ENCODE assay signal across 13 cellular contexts in the genomic region with DNA sequence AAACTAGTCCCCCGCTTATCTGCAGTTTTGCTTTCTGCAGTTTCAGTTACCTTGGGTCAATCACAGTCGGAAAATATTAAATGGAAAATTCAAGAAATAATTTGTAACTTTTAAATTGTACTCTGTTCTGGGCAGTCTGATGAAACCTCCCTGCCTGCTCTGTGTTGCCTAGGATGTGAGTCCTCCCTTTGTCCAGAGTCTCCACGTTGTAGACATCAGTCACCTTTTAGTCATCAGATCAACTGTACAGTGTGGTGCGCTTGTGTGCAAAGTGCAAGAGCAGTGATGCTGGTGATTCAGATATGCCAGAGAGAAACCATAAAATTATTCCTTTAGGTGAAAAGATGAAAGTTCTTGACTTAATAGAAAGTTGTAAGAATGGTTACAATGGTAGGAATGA. TPM values are rescaled to one million over a fixed set of nuclear protein-coding genes. Genes with fewer than 3 reads are reported as not detected.
DNase-seq lines count a peak whose midpoint lies in the region; ATAC-seq and TF ChIP-seq lines count a peak whose summit lies in the region.
"Had no signal": no experiment of that assay in that cellular context is flagged by ENCODE, and none has a peak within 500 bp of the region (broad histone marks: within the 10 kb centered on the region; RNA-seq: fewer than 3 reads in every experiment).

No MANE protein-coding gene starts in this region.

- H3K27me3 Mint-ChIP-seq in activated naive CD4-positive, alpha-beta T cell treated with anti-CD3 and anti-CD28 coated beads, Interleukin-2, amount 10 ng/mL, durations not matched to agents 7 days and 5 days, result peaks cover 11% of the 10 kb centered on the region
- H3K27me3 Mint-ChIP-seq in mesothelial cell of epicardium (ENCODE audit: low read depth) (peaks cover 1% of the 10 kb centered on the region), type B pancreatic cell (peaks cover 3% of the 10 kb centered on the region)

- DNase-seq in activated naive CD4-positive, alpha-beta T cell treated with Interleukin-2 at 50 U/mL for 16 hours, result peak; percentile 47
- DNase-seq in activated naive CD4-positive, alpha-beta T cell treated with anti-CD3 and anti-CD28 coated beads, Interleukin-2, amount 10 ng/mL, durations not matched to agents 7 days and 5 days, result no peak
- peak; percentile 7 for DNase-seq in activated T-helper 9 cell treated with anti-CD3 and anti-CD28 coated beads, Interleukin-2, amount 50 U/mL, for 16 hours (ENCODE audit: low read depth)
- DNase-seq in mesothelial cell of epicardium (ENCODE audit: low spot score in 2 of 2, unreplicated experiment in 2 of 2) (no peak), type B pancreatic cell (ENCODE audit: extremely low spot score, unreplicated experiment) (no peak)
- DNase-seq: aorta, NCI-H2171 treated with DMSO at 0.1 percent for 48 hours had no signal

- no peak for TF ChIP-seq CTCF in mesothelial cell of epicardium (IDR thresholded peaks at IDR 0.05; ENCODE audit: unreplicated experiment)
- TF ChIP-seq CTCF in type B pancreatic cell (conservative IDR thresholded peaks at IDR 0.05), result no peak

- ATAC-seq in GM21528 (IDR thresholded peaks at IDR 0.05; ENCODE audit: low FRiP score, unreplicated experiment) (no peak), HG03457 (IDR thresholded peaks at IDR 0.05; ENCODE audit: unreplicated experiment) (no peak), GM18868 (IDR thresholded peaks at IDR 0.05; ENCODE audit: unreplicated experiment) (no peak)
- ATAC-seq: gastroesophageal sphincter had no signal

- H3K27ac Mint-ChIP-seq in activated naive CD4-positive, alpha-beta T cell treated with anti-CD3 and anti-CD28 coated beads, Interleukin-2, amount 10 ng/mL, durations not matched to agents 7 days and 5 days, result no peak overlapping the region
- H3K27ac Mint-ChIP-seq in mesothelial cell of epicardium (no peak overlapping the region), type B pancreatic cell (no peak overlapping the region)

- H3K36me3 Mint-ChIP-seq in activated naive CD4-positive, alpha-beta T cell treated with anti-CD3 and anti-CD28 coated beads, Interleukin-2, amount 10 ng/mL, durations not matched to agents 7 days and 5 days, result peaks cover 3% of the 10 kb centered on the region
- H3K36me3 Mint-ChIP-seq in mesothelial cell of epicardium (no peaks in the 10 kb centered on the region), type B pancreatic cell (no peaks in the 10 kb centered on the region)

- H3K9me3 Mint-ChIP-seq in activated naive CD4-positive, alpha-beta T cell treated with anti-CD3 and anti-CD28 coated beads, Interleukin-2, amount 10 ng/mL, durations not matched to agents 7 days and 5 days, result no peaks in the 10 kb centered on the region
- no peaks in the 10 kb centered on the region for H3K9me3 Mint-ChIP-seq in mesothelial cell of epicardium
- peaks cover 5% of the 10 kb centered on the region for H3K9me3 Mint-ChIP-seq in type B pancreatic cell

- CTCF ChIA-PET in activated naive CD4-positive, alpha-beta T cell treated with anti-CD3 and anti-CD28 coated beads, Interleukin-2, amount 10 ng/mL, durations not matched to agents 7 days and 5 days (lab: Charles Lee), result no interaction called here

- H3K4me1 Mint-ChIP-seq in activated naive CD4-positive, alpha-beta T cell treated with anti-CD3 and anti-CD28 coated beads, Interleukin-2, amount 10 ng/mL, durations not matched to agents 7 days and 5 days, result peaks cover 20% of the 10 kb centered on the region
- H3K4me1 Mint-ChIP-seq in mesothelial cell of epicardium, result peaks cover 8% of the 10 kb centered on the region
- peaks cover 9% of the 10 kb centered on the region for H3K4me1 Mint-ChIP-seq in type B pancreatic cell (ENCODE audit: unreplicated experiment)

- H3K4me3 Mint-ChIP-seq in activated naive CD4-positive, alpha-beta T cell treated with anti-CD3 and anti-CD28 coated beads, Interleukin-2, amount 10 ng/mL, durations not matched to agents 7 days and 5 days, result no peak overlapping the region
- H3K4me3 Mint-ChIP-seq in mesothelial cell of epicardium, result peak overlapping the region; percentile 2
- H3K4me3 Mint-ChIP-seq in type B pancreatic cell, result peak overlapping the region; percentile 58

RNA-seq across cellular contexts. Expression of a gene that starts 1.5 kb away (rescaled TPM):
- 0.20 to 0.74 TPM (median 0.40 TPM) in 3 replicates for total RNA-seq in mesothelial cell of epicardium
- total RNA-seq in type B pancreatic cell (ENCODE audit: low replicate concordance), result 0.33 and 0.75 TPM in 2 replicates
- total RNA-seq: aorta; mononuclear cell; T-helper 1 cell treated with Interleukin-12 subunit alpha and Interleukin-12 subunit beta and Interleukin-4 antibody, amounts not matched to agents 30 ng/mL and 1 ng/mL, for 36 hours had no signal

Comparison
In these comparisons a context has a peak if more than half of its experiments do, and no peak if none do; other contexts are left out.
1. DNase-seq: peak in activated naive CD4-positive, alpha-beta T cell treated with Interleukin-2 at 50 U/mL for 16 hours (single experiment) and activated T-helper 9 cell treated with anti-CD3 and anti-CD28 coated beads, Interleukin-2, amount 50 U/mL, for 16 hours (single experiment); none in activated naive CD4-positive, alpha-beta T cell treated with anti-CD3 and anti-CD28 coated beads, Interleukin-2, amount 10 ng/mL, durations not matched to agents 7 days and 5 days (single experiment), mesothelial cell of epicardium (0 of 2) and type B pancreatic cell (single experiment).